In the genomic region with DNA sequence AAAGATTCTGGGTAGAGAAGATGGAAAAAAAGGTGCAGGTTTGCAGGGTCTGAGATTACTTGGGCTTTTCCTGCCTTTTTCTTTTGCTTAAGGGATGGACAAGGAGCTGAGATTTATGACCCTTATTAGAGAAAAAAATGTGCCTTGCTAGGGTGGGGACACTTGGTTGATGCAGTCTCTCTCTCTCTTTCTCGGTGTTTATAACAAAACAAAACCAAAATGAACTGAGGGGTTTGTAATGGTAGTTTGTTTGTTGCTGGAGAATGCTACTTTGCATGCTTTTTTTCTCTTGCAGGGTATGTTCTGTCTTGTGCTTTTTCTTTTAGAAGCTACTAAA, we compare ENCODE assay signal across 9 cellular contexts. TPM values are rescaled to one million over a fixed set of nuclear protein-coding genes. Genes with fewer than 3 reads are reported as not detected.
DNase-seq lines count a peak whose midpoint lies in the region; ATAC-seq, FAIRE-seq and TF ChIP-seq lines count a peak whose summit lies in the region.
"Had no signal": no experiment of that assay in that cellular context is flagged by ENCODE, and none has a peak within 500 bp of the region (broad histone marks: within the 10 kb centered on the region; RNA-seq: fewer than 3 reads in every experiment).

No MANE protein-coding gene starts in this region.

- H3K27me3 ChIP-seq in HUES6 (ENCODE audit: control insufficient read depth, insufficient read depth, low read length) (no peaks in the 10 kb centered on the region), astrocyte (ENCODE audit: insufficient read depth, low read length) (no peaks in the 10 kb centered on the region)

- DNase-seq in astrocyte (ENCODE audit: low read depth) (no peak), kidney (no peak), NCI-H146 treated with DMSO at 0.1 percent for 48 hours (lab: John Stamatoyannopoulos, UW; ENCODE audit: unreplicated experiment) (no peak), COLO829 (ENCODE audit: low spot score) (no peak), nucleus accumbens (lab: John Stamatoyannopoulos, UW) (no peak), erythroblast (lab: John Stamatoyannopoulos, UW) (no peak)
- no peak for DNase-seq in stimulated activated effector memory CD8-positive, alpha-beta T cell treated with anti-CD3 and anti-CD28 coated beads, Interleukin-12 subunit alpha, Interleukin-12 subunit beta, amount 100 ng/mL, for 72 hours (ENCODE audit: low spot score in 2 of 2)
- DNase-seq: activated T-cell treated with anti-CD3 and anti-CD28 coated beads, Interleukin-2, amount 50 U/mL, for 1 hour had no signal

- peaks cover 8% of the 10 kb centered on the region for H3K9me3 ChIP-seq in HUES6 (ENCODE audit: control insufficient read depth, insufficient read depth, low read depth, low read length)
- H3K9me3 ChIP-seq in astrocyte (ENCODE audit: insufficient read depth, low read depth, low read length): no peaks in the 10 kb centered on the region
- H3K9me3 ChIP-seq in kidney (ENCODE audit: control insufficient read depth in 1 of 2, low read length in 2 of 2): no peaks in the 10 kb centered on the region

- no peak overlapping the region for H2AFZ ChIP-seq in astrocyte (ENCODE audit: low read depth, low read length)

- peaks cover 17% of the 10 kb centered on the region for H3K36me3 Mint-ChIP-seq in astrocyte (ENCODE audit: low read depth, unreplicated experiment)
- H3K36me3 Mint-ChIP-seq in stimulated activated effector memory CD8-positive, alpha-beta T cell treated with anti-CD3 and anti-CD28 coated beads, Interleukin-12 subunit alpha, Interleukin-12 subunit beta, amount 100 ng/mL, for 72 hours: peaks cover 21% of the 10 kb centered on the region

- ATAC-seq in stimulated activated effector memory CD8-positive, alpha-beta T cell treated with anti-CD3 and anti-CD28 coated beads, Interleukin-12 subunit alpha, Interleukin-12 subunit beta, amount 100 ng/mL, for 72 hours: no peak

- peak overlapping the region; percentile 98 for H3K27ac Mint-ChIP-seq in astrocyte (ENCODE audit: unreplicated experiment)
- no peak overlapping the region for H3K27ac Mint-ChIP-seq in stimulated activated effector memory CD8-positive, alpha-beta T cell treated with anti-CD3 and anti-CD28 coated beads, Interleukin-12 subunit alpha, Interleukin-12 subunit beta, amount 100 ng/mL, for 72 hours

- TF ChIP-seq POLR2A in erythroblast (IDR thresholded peaks at IDR 0.05; ENCODE audit: low read length): no peak

- H3K36me3 ChIP-seq in HUES6 (ENCODE audit: control insufficient read depth, insufficient read depth, low read length) (peaks cover 52% of the 10 kb centered on the region), astrocyte (ENCODE audit: insufficient read depth, low read length) (peaks cover 16% of the 10 kb centered on the region), kidney (ENCODE audit: control insufficient read depth in 1 of 2, insufficient read depth in 2 of 2, low read length in 2 of 2) (peaks cover 5 to 11% of the 10 kb centered on the region in 2 donors)

- intact Hi-C loops in kidney (cut with DNase I): no loop called here

- peak overlapping the region; percentile 82 for H3K4me2 ChIP-seq in astrocyte (ENCODE audit: low read length)

- FAIRE-seq in astrocyte (lab: Jason Lieb, UNC) (no peak), kidney (lab: Jason Lieb, UNC) (no peak)

- H3K79me2 ChIP-seq in astrocyte (ENCODE audit: insufficient read depth, low read length): peaks cover 71% of the 10 kb centered on the region

- no peaks in the 10 kb centered on the region for H3K27me3 Mint-ChIP-seq in astrocyte (ENCODE audit: low read depth, unreplicated experiment)

- H3K4me3 ChIP-seq in HUES6 (ENCODE audit: low read depth, low read length) (peak overlapping the region; percentile 66), astrocyte (ENCODE audit: insufficient read depth, low read depth, low read length) (peak overlapping the region; percentile 34), kidney (ENCODE audit: low read length in 2 of 2) (peak overlapping the region; percentile 18 to 38)

- H3K4me3 Mint-ChIP-seq in astrocyte (ENCODE audit: unreplicated experiment): peak overlapping the region; percentile 81
- peak overlapping the region; percentile 67 for H3K4me3 Mint-ChIP-seq in stimulated activated effector memory CD8-positive, alpha-beta T cell treated with anti-CD3 and anti-CD28 coated beads, Interleukin-12 subunit alpha, Interleukin-12 subunit beta, amount 100 ng/mL, for 72 hours

- TF ChIP-seq CTCF in astrocyte (IDR thresholded peaks at IDR 0.05; ENCODE audit: insufficient read depth, low read depth, low read length) (no peak), kidney (IDR thresholded peaks at IDR 0.05; ENCODE audit: borderline replicate concordance, extremely low read depth, insufficient read depth) (no peak)

- peaks cover 2% of the 10 kb centered on the region for H3K9me3 Mint-ChIP-seq in astrocyte (ENCODE audit: unreplicated experiment)
- H3K9me3 Mint-ChIP-seq in stimulated activated effector memory CD8-positive, alpha-beta T cell treated with anti-CD3 and anti-CD28 coated beads, Interleukin-12 subunit alpha, Interleukin-12 subunit beta, amount 100 ng/mL, for 72 hours: no peaks in the 10 kb centered on the region

- H3K9ac ChIP-seq in HUES6 (ENCODE audit: low read length): peak overlapping the region; percentile 88
- H3K9ac ChIP-seq in astrocyte (ENCODE audit: low read length): peak overlapping the region; percentile 82
- peak overlapping the region in 1 of 2 donors; percentile 7 for H3K9ac ChIP-seq in kidney (ENCODE audit: low read length in 2 of 2)

- peaks cover 10% of the 10 kb centered on the region for H4K20me1 ChIP-seq in astrocyte (ENCODE audit: insufficient read depth, low read length)

- peak overlapping the region; percentile 87 for H3K27ac ChIP-seq in HUES6 (ENCODE audit: low read depth, low read length)
- peak overlapping the region; percentile 84 for H3K27ac ChIP-seq in astrocyte (ENCODE audit: low read depth, low read length)
- peak overlapping the region; percentile 83 to 91 for H3K27ac ChIP-seq in kidney (ENCODE audit: low read depth in 2 of 2, low read length in 2 of 2)

- H3K4me1 ChIP-seq in HUES6 (ENCODE audit: control insufficient read depth, insufficient read depth, low read length) (peaks cover 65% of the 10 kb centered on the region), astrocyte (ENCODE audit: insufficient read depth, low read length) (peaks cover 64% of the 10 kb centered on the region), kidney (ENCODE audit: control insufficient read depth in 1 of 2, insufficient read depth in 1 of 2, low read depth in 1 of 2, low read length in 2 of 2) (peaks cover 27 to 32% of the 10 kb centered on the region in 2 donors)

- H3K4me1 Mint-ChIP-seq in astrocyte (ENCODE audit: low read depth, unreplicated experiment): peaks cover 62% of the 10 kb centered on the region
- H3K4me1 Mint-ChIP-seq in stimulated activated effector memory CD8-positive, alpha-beta T cell treated with anti-CD3 and anti-CD28 coated beads, Interleukin-12 subunit alpha, Interleukin-12 subunit beta, amount 100 ng/mL, for 72 hours: peaks cover 20% of the 10 kb centered on the region

RNA-seq across cellular contexts. Expression of gene ZNF532, which starts 0.3 kb away (rescaled TPM):
- total RNA-seq in astrocyte: 128 and 135 TPM in 2 replicates
- total RNA-seq in kidney: 76.3 TPM
- 5.7 TPM for polyA plus RNA-seq in kidney (ENCODE audit: insufficient read depth, low read depth, low replicate concordance)
